21 cellular contexts compared by ENCODE assay signal in genomic region chr7:76280408-76280807, GRCh38. TPM values are rescaled to one million over a fixed set of nuclear protein-coding genes. Genes with fewer than 3 reads are reported as not detected.
A peak's percentile ranks its signal among the peaks of the same experiment; 100 is the strongest.
DNase-seq lines count a peak whose midpoint lies in the region; ATAC-seq and TF ChIP-seq lines count a peak whose summit lies in the region.
"Had no signal": no experiment of that assay in that cellular context is flagged by ENCODE, and none has a peak within 500 bp of the region (broad histone marks: within the 10 kb centered on the region; RNA-seq: fewer than 3 reads in every experiment).

No MANE protein-coding gene starts in this region.

- H3K36me3 ChIP-seq in iPS-15b (ENCODE audit: control insufficient read depth, insufficient read depth, low read length) (peaks cover 5% of the 10 kb centered on the region), prostate gland (no peaks in the 10 kb centered on the region)
- H3K36me3 ChIP-seq: esophagus muscularis mucosa, upper lobe of left lung had no signal

- H3K27me3 Mint-ChIP-seq in natural killer cell (ENCODE audit: low read depth in 2 of 2) (peaks cover 41% of the 10 kb centered on the region in 2 donors), T-helper 17 cell (peaks cover 41% of the 10 kb centered on the region)
- H3K27me3 Mint-ChIP-seq in natural killer cell treated with Interleukin-12 subunit alpha and Interleukin-12 subunit beta and Interleukin-15 and Interleukin-18, amount 100 ng/mL, for 72 hours = peaks cover 34 to 48% of the 10 kb centered on the region in 2 donors

- WGBS in prostate gland = 20% methylated on average over 25 of the region's 25 CpGs

- intact Hi-C loops in natural killer cell (cut with micrococcal nuclease) = no loop called here
- intact Hi-C loops in prostate gland (cut with DNase I) = no loop called here

- no peak for ATAC-seq in natural killer cell
- ATAC-seq in natural killer cell treated with Interleukin-12 subunit alpha and Interleukin-12 subunit beta and Interleukin-15 and Interleukin-18, amount 100 ng/mL, for 72 hours = no peak
- ATAC-seq in T-helper 17 cell = no peak
- ATAC-seq: activated naive CD4-positive, alpha-beta T cell treated with anti-CD3 and anti-CD28 coated beads, Interleukin-2, amount 50 U/mL, for 72 hours; naive thymus-derived CD4-positive, alpha-beta T cell had no signal

- TF ChIP-seq CTCF in natural killer cell (IDR thresholded peaks at IDR 0.05) (no peak), prostate gland (IDR thresholded peaks at IDR 0.05) (no peak), GM10266 (IDR thresholded peaks at IDR 0.05; ENCODE audit: control insufficient read depth, insufficient read depth, low read depth, missing control alignments) (no peak)

- DNase-seq in natural killer cell = no peak
- DNase-seq in natural killer cell treated with Interleukin-12 subunit alpha and Interleukin-12 subunit beta and Interleukin-15 and Interleukin-18, amount 100 ng/mL, for 72 hours (ENCODE audit: low spot score) = no peak
- DNase-seq in T-helper 17 cell = no peak
- DNase-seq in prostate gland (ENCODE audit: low spot score) = no peak
- no peak for DNase-seq in NCI-H1105 treated with DMSO at 0.1 percent for 48 hours (lab: John Stamatoyannopoulos, UW)
- no peak for DNase-seq in GM10266 (ENCODE audit: extremely low spot score)
- DNase-seq in GM19238 (ENCODE audit: insufficient read length, low spot score) = no peak
- DNase-seq: activated CD4-positive, alpha-beta T cell treated with anti-CD3 and anti-CD28 coated beads, Interleukin-2, amount 50 U/mL, for 48 hours; dorsolateral prefrontal cortex; EL; islet precursor cell; MV-4-11; naive thymus-derived CD4-positive, alpha-beta T cell; NCI-H2081; NCI-H82; upper lobe of left lung had no signal

- no peaks in the 10 kb centered on the region for H3K36me3 Mint-ChIP-seq in natural killer cell
- no peaks in the 10 kb centered on the region for H3K36me3 Mint-ChIP-seq in natural killer cell treated with Interleukin-12 subunit alpha and Interleukin-12 subunit beta and Interleukin-15 and Interleukin-18, amount 100 ng/mL, for 72 hours
- peaks cover 8% of the 10 kb centered on the region for H3K36me3 Mint-ChIP-seq in T-helper 17 cell (ENCODE audit: low read depth)
- H3K36me3 Mint-ChIP-seq: IgD-negative memory B cell had no signal

- H3K27me3 ChIP-seq in iPS-15b (ENCODE audit: control insufficient read depth, insufficient read depth, low read length) (peaks cover 41% of the 10 kb centered on the region), prostate gland (replicated peaks; ENCODE audit: insufficient read depth) (no peaks in the 10 kb centered on the region)

- H3K4me3 ChIP-seq in iPS-15b (ENCODE audit: low read depth, low read length) (peak overlapping the region; percentile 62), prostate gland (no peak overlapping the region)

- H3K27ac Mint-ChIP-seq in natural killer cell (no peak overlapping the region), T-helper 17 cell (no peak overlapping the region)
- no peak overlapping the region for H3K27ac Mint-ChIP-seq in natural killer cell treated with Interleukin-12 subunit alpha and Interleukin-12 subunit beta and Interleukin-15 and Interleukin-18, amount 100 ng/mL, for 72 hours
- H3K27ac Mint-ChIP-seq: activated naive CD4-positive, alpha-beta T cell treated with anti-CD3 and anti-CD28 coated beads, Interleukin-2, amount 50 U/mL, for 72 hours; IgD-negative memory B cell; progenitor cell of endocrine pancreas had no signal

- H3K4me1 Mint-ChIP-seq in natural killer cell (peaks cover 7 to 16% of the 10 kb centered on the region in 2 donors), T-helper 17 cell (peaks cover 16% of the 10 kb centered on the region)
- peaks cover 8 to 15% of the 10 kb centered on the region in 2 donors for H3K4me1 Mint-ChIP-seq in natural killer cell treated with Interleukin-12 subunit alpha and Interleukin-12 subunit beta and Interleukin-15 and Interleukin-18, amount 100 ng/mL, for 72 hours (ENCODE audit: low read depth in 2 of 2)

- H3K9me3 ChIP-seq in T-helper 17 cell (ENCODE audit: control insufficient read depth, low read length, poor library complexity, severe bottlenecking) (no peaks in the 10 kb centered on the region), iPS-15b (ENCODE audit: control insufficient read depth, insufficient read depth, low read length) (no peaks in the 10 kb centered on the region), prostate gland (no peaks in the 10 kb centered on the region)
- H3K9me3 ChIP-seq: esophagus muscularis mucosa, upper lobe of left lung had no signal

- no peak overlapping the region for H3K9ac ChIP-seq in iPS-15b (ENCODE audit: low read depth, low read length)

- H3K9me3 Mint-ChIP-seq in natural killer cell = no peaks in the 10 kb centered on the region
- no peaks in the 10 kb centered on the region for H3K9me3 Mint-ChIP-seq in natural killer cell treated with Interleukin-12 subunit alpha and Interleukin-12 subunit beta and Interleukin-15 and Interleukin-18, amount 100 ng/mL, for 72 hours
- H3K9me3 Mint-ChIP-seq: activated naive CD4-positive, alpha-beta T cell treated with anti-CD3 and anti-CD28 coated beads, Interleukin-2, amount 50 U/mL, for 72 hours; naive thymus-derived CD4-positive, alpha-beta T cell had no signal

- no peak overlapping the region for H3K27ac ChIP-seq in prostate gland
- H3K27ac ChIP-seq: esophagus muscularis mucosa, upper lobe of left lung had no signal

- no peak for TF ChIP-seq POLR2A in prostate gland (IDR thresholded peaks at IDR 0.05)

- H3K4me3 Mint-ChIP-seq in natural killer cell (peak overlapping the region; percentile 92), T-helper 17 cell (peak overlapping the region; percentile 96)
- H3K4me3 Mint-ChIP-seq in natural killer cell treated with Interleukin-12 subunit alpha and Interleukin-12 subunit beta and Interleukin-15 and Interleukin-18, amount 100 ng/mL, for 72 hours = no peak overlapping the region

- H3K4me1 ChIP-seq in iPS-15b (ENCODE audit: control insufficient read depth, insufficient read depth, low read length) (peaks cover 9% of the 10 kb centered on the region), prostate gland (replicated peaks) (no peaks in the 10 kb centered on the region)

RNA-seq across cellular contexts. Expression of gene HSPB1, which starts 22.1 kb away (rescaled TPM):
- 10 to 100 TPM; 14.4 to 15.9 (median 14.7) TPM for total RNA-seq in natural killer cell
- total RNA-seq in natural killer cell treated with Interleukin-12 subunit alpha and Interleukin-12 subunit beta and Interleukin-15 and Interleukin-18, amount 100 ng/mL, for 72 hours = 10 to 100 TPM; 13.3 to 30.3 TPM
- total RNA-seq in T-helper 17 cell = 10 to 100 TPM; 25.8 to 33.2 TPM
- total RNA-seq in prostate gland = 100 to 1,000 TPM; 781 to 833 TPM

Comparison
In these comparisons a context has a peak if more than half of its experiments do, and no peak if none do; other contexts are left out.
1. RNA of gene HSPB1, which starts 22.1 kb away (total RNA-seq): 781 to 833 TPM in prostate gland; 25.8 to 33.2 TPM in T-helper 17 cell, 13.3 to 30.3 TPM in natural killer cell treated with Interleukin-12 subunit alpha and Interleukin-12 subunit beta and Interleukin-15 and Interleukin-18, amount 100 ng/mL, for 72 hours and 14.4 to 15.9 TPM in natural killer cell; every median in the first group is over 10 times any median in the second.